ENCODE assay signal across 24 cellular contexts in genomic region chr16:15757630-15758251, GRCh38.
DNase-seq lines count a peak whose midpoint lies in the region; ATAC-seq, FAIRE-seq and TF ChIP-seq lines count a peak whose summit lies in the region.
"Had no signal": no experiment of that assay in that cellular context is flagged by ENCODE, and none has a peak within 500 bp of the region (broad histone marks: within the 10 kb centered on the region; RNA-seq: fewer than 3 reads in every experiment).

No MANE protein-coding gene starts in this region.

- no peak for TF ChIP-seq POLR2A in HepG2 (IDR thresholded peaks at IDR 0.05; ENCODE audit: insufficient read depth in 1 of 2, low read depth in 2 of 2, low read length in 2 of 2)
- no peak for TF ChIP-seq POLR2A in vagina (IDR thresholded peaks at IDR 0.05)

- no peak for FAIRE-seq in HepG2 (lab: Jason Lieb, UNC)
- FAIRE-seq: endothelial cell of umbilical vein had no signal

- no peak overlapping the region for H3K4me3 Mint-ChIP-seq in activated CD4-positive, alpha-beta T cell treated with anti-CD3 and anti-CD28 coated beads for 36 hours
- H3K4me3 Mint-ChIP-seq in activated CD8-positive, alpha-beta T cell treated with anti-CD3 and anti-CD28 coated beads for 36 hours, result no peak overlapping the region
- H3K4me3 Mint-ChIP-seq: T-cell had no signal

- H3K4me1 ChIP-seq in HepG2 (ENCODE audit: insufficient read depth, low read length) (no peaks in the 10 kb centered on the region), smooth muscle cell (ENCODE audit: low read depth) (no peaks in the 10 kb centered on the region), vagina (no peaks in the 10 kb centered on the region)
- H3K4me1 ChIP-seq: heart left ventricle, upper lobe of right lung had no signal

- BruUV-seq in HepG2 (replicated peaks; lab: Mats Ljungman, UMichigan), result no TSS peak

- H3K27ac ChIP-seq in HepG2 (ENCODE audit: extremely low read length, insufficient read depth, low read length) (no peak overlapping the region), smooth muscle cell (ENCODE audit: low read depth) (no peak overlapping the region), vagina (no peak overlapping the region)
- H3K27ac ChIP-seq: cardiac muscle cell, upper lobe of right lung had no signal

- H3K9ac ChIP-seq in HepG2 (ENCODE audit: insufficient read depth, low read depth, low read length) (no peak overlapping the region), smooth muscle cell (ENCODE audit: low read depth) (no peak overlapping the region)

- POLR2A ChIA-PET in activated CD4-positive, alpha-beta T cell treated with anti-CD3 and anti-CD28 coated beads for 36 hours (lab: Charles Lee), result no interaction called here
- POLR2A ChIA-PET in activated CD8-positive, alpha-beta T cell treated with anti-CD3 and anti-CD28 coated beads for 36 hours (lab: Charles Lee), result interaction anchor here (0.7 kb wide), 1 partner anchor 43 kb away, joined by 3 read pairs; no protein-coding TSS in a partner anchor
- POLR2A ChIA-PET in HepG2 (lab: Yijun Ruan, JAX), result no interaction called here

- H3K4me1 Mint-ChIP-seq in activated CD4-positive, alpha-beta T cell treated with anti-CD3 and anti-CD28 coated beads for 36 hours, result no peaks in the 10 kb centered on the region
- peaks cover 6% of the 10 kb centered on the region for H3K4me1 Mint-ChIP-seq in activated CD8-positive, alpha-beta T cell treated with anti-CD3 and anti-CD28 coated beads for 36 hours (ENCODE audit: low read depth)

- peaks cover 0 to 13% of the 10 kb centered on the region in 2 experiments; a peak in 2 of 5 replicates for H3K27me3 ChIP-seq in HepG2 (ENCODE audit: control insufficient read depth in 1 of 2, insufficient read depth in 2 of 2, low read length in 2 of 2)
- peaks cover 16% of the 10 kb centered on the region for H3K27me3 ChIP-seq in smooth muscle cell (ENCODE audit: low read depth)
- H3K27me3 ChIP-seq in vagina, result no peaks in the 10 kb centered on the region
- H3K27me3 ChIP-seq: upper lobe of right lung had no signal

- H3K79me2 ChIP-seq in HepG2 (ENCODE audit: insufficient read depth, low read length), result no peaks in the 10 kb centered on the region
- no peaks in the 10 kb centered on the region for H3K79me2 ChIP-seq in smooth muscle cell (ENCODE audit: low read depth)

- H2AFZ ChIP-seq in HepG2 (ENCODE audit: low read length) (no peak overlapping the region), smooth muscle cell (ENCODE audit: low read depth) (no peak overlapping the region)

- H3K36me3 ChIP-seq in HepG2 (replicated peaks in 1 of 2; ENCODE audit: control insufficient read depth in 1 of 2, insufficient read depth in 2 of 2, low read length in 2 of 2) (no peaks in the 10 kb centered on the region), smooth muscle cell (ENCODE audit: low read depth) (no peaks in the 10 kb centered on the region), vagina (no peaks in the 10 kb centered on the region)
- H3K36me3 ChIP-seq: cardiac muscle cell, heart left ventricle, upper lobe of right lung had no signal

- H3F3A ChIP-seq in smooth muscle cell (ENCODE audit: low read depth), result no peaks in the 10 kb centered on the region

- no peaks in the 10 kb centered on the region for H3K9me3 Mint-ChIP-seq in activated CD4-positive, alpha-beta T cell treated with anti-CD3 and anti-CD28 coated beads for 36 hours (ENCODE audit: low read depth)
- H3K9me3 Mint-ChIP-seq in activated CD8-positive, alpha-beta T cell treated with anti-CD3 and anti-CD28 coated beads for 36 hours, result no peaks in the 10 kb centered on the region
- H3K9me3 Mint-ChIP-seq: nephron progenitor cell, T-cell had no signal

- intact Hi-C loops in activated CD4-positive, alpha-beta T cell treated with anti-CD3 and anti-CD28 coated beads for 36 hours (cut with DNase I, micrococcal nuclease), result no loop called here
- intact Hi-C loops in activated CD8-positive, alpha-beta T cell treated with anti-CD3 and anti-CD28 coated beads for 36 hours (cut with micrococcal nuclease), result no loop called here
- intact Hi-C loops in HepG2 (cut with micrococcal nuclease; ENCODE audit: unreplicated experiment) (no loop called here), vagina (cut with DNase I) (no loop called here)

- H3K4me3 ChIP-seq in HepG2 (replicated peaks in 1 of 3; ENCODE audit: insufficient read depth in 1 of 3, low read depth in 2 of 3, low read length in 3 of 3) (no peak overlapping the region), smooth muscle cell (no peak overlapping the region), vagina (no peak overlapping the region)
- H3K4me3 ChIP-seq: cardiac muscle cell, heart left ventricle, upper lobe of right lung had no signal

- DNase-seq in activated CD4-positive, alpha-beta T cell treated with anti-CD3 and anti-CD28 coated beads for 36 hours, result peak; percentile 51
- no peak for DNase-seq in activated CD4-positive, alpha-beta T cell treated with anti-CD3 and anti-CD28 coated beads, Interleukin-2, amount 50 U/mL, for 1 hour
- DNase-seq in activated CD8-positive, alpha-beta T cell treated with anti-CD3 and anti-CD28 coated beads for 36 hours, result peak; percentile 54
- DNase-seq in HepG2 (ENCODE audit: low spot score), result no peak
- DNase-seq in smooth muscle cell (lab: John Stamatoyannopoulos, UW; ENCODE audit: unreplicated experiment), result no peak
- no peak for DNase-seq in NCI-H2171 (lab: John Stamatoyannopoulos, UW)
- no peak for DNase-seq in vagina (ENCODE audit: extremely low spot score in 2 of 2)
- DNase-seq: 8988T; AML-193; amniotic stem cell; COR-L47; HCEC 1CT; heart left ventricle; left ventricle myocardium superior; NCI-H1436; NCI-H524 treated with DMSO at 0.1 percent for 48 hours; nephron progenitor cell; SHP77 treated with DMSO at 0.1 percent for 48 hours; stimulated activated CD4-positive, alpha-beta T cell treated with anti-CD3 and anti-CD28 coated beads, Interleukin-4, amount 100 ng/mL, for 1 hour; upper lobe of right lung had no signal

- in situ Hi-C loops in HepG2 (cut with HindIII; ENCODE audit: extremely low pct_ligation_motif_present, low pct_unique_long_range_greater_than_20kb), result no loop called here

- H3K4me2 ChIP-seq in HepG2 (ENCODE audit: low read depth, low read length) (no peak overlapping the region), smooth muscle cell (no peak overlapping the region)

- CTCF ChIA-PET in activated CD4-positive, alpha-beta T cell treated with anti-CD3 and anti-CD28 coated beads for 36 hours (lab: Charles Lee), result interaction anchor here (0.6 to 2.9 kb wide), 5 partner anchors 16 to 260 kb away, joined by 3 to 8 read pairs (median 3); partner anchors contain the start of gene CEP20
- CTCF ChIA-PET in activated CD8-positive, alpha-beta T cell treated with anti-CD3 and anti-CD28 coated beads for 36 hours (lab: Charles Lee), result interaction anchor here (0.8 to 4.2 kb wide), 5 partner anchors 13 to 64 kb away, joined by 3 to 21 read pairs (median 4); no protein-coding TSS in a partner anchor
- CTCF ChIA-PET in HepG2 (lab: Yijun Ruan, JAX; ENCODE audit: low intra/inter-chr PET ratio, low total read pairs), result no interaction called here

- no peaks in the 10 kb centered on the region for H3K36me3 Mint-ChIP-seq in activated CD4-positive, alpha-beta T cell treated with anti-CD3 and anti-CD28 coated beads for 36 hours (ENCODE audit: low read depth)
- H3K36me3 Mint-ChIP-seq in activated CD8-positive, alpha-beta T cell treated with anti-CD3 and anti-CD28 coated beads for 36 hours (ENCODE audit: low read depth), result no peaks in the 10 kb centered on the region
- H3K36me3 Mint-ChIP-seq: T-cell had no signal

- H3K27me3 Mint-ChIP-seq in activated CD4-positive, alpha-beta T cell treated with anti-CD3 and anti-CD28 coated beads for 36 hours, result peaks cover 10% of the 10 kb centered on the region
- peaks cover 5% of the 10 kb centered on the region for H3K27me3 Mint-ChIP-seq in activated CD8-positive, alpha-beta T cell treated with anti-CD3 and anti-CD28 coated beads for 36 hours

- ATAC-seq in activated CD4-positive, alpha-beta T cell treated with anti-CD3 and anti-CD28 coated beads for 36 hours, result peak; percentile 26
- ATAC-seq in activated CD8-positive, alpha-beta T cell treated with anti-CD3 and anti-CD28 coated beads for 36 hours, result peak; percentile 47
- ATAC-seq in HepG2, result no peak
- ATAC-seq: heart left ventricle, left ventricle myocardium superior, T-cell, upper lobe of right lung had no signal

- H4K20me1 ChIP-seq in HepG2 (ENCODE audit: insufficient read depth, low read length) (no peaks in the 10 kb centered on the region), smooth muscle cell (ENCODE audit: low read depth) (no peaks in the 10 kb centered on the region)

- no peak for TF ChIP-seq RAD21 in Ishikawa (IDR thresholded peaks at IDR 0.05; ENCODE audit: low read depth)
- no peak for TF ChIP-seq RAD21 in HepG2 (CRISPR knock-in tag; IDR thresholded peaks at IDR 0.05)

- WGBS in HepG2 (ENCODE audit: low lambda C conversion rate), result 50% methylated on average over 21 of the region's 23 CpGs
- WGBS in smooth muscle cell (ENCODE audit: low lambda C conversion rate), result 95% methylated on average over 23 of the region's 23 CpGs

- no peak overlapping the region for H3K27ac Mint-ChIP-seq in activated CD4-positive, alpha-beta T cell treated with anti-CD3 and anti-CD28 coated beads for 36 hours
- H3K27ac Mint-ChIP-seq in activated CD8-positive, alpha-beta T cell treated with anti-CD3 and anti-CD28 coated beads for 36 hours, result no peak overlapping the region
- H3K27ac Mint-ChIP-seq: nephron progenitor cell, T-cell had no signal

- no peak for TF ChIP-seq CTCF in activated CD8-positive, alpha-beta T cell treated with anti-CD3 and anti-CD28 coated beads for 36 hours (IDR thresholded peaks at IDR 0.05)
- no peak for TF ChIP-seq CTCF in HepG2 (CRISPR knock-in tag; IDR thresholded peaks at IDR 0.05)
- TF ChIP-seq CTCF in smooth muscle cell (IDR thresholded peaks at IDR 0.05; ENCODE audit: borderline replicate concordance, insufficient read depth, poor library complexity, severe bottlenecking), result no peak
- TF ChIP-seq CTCF in vagina (IDR thresholded peaks at IDR 0.05), result no peak

- H3K9me3 ChIP-seq in HepG2 (ENCODE audit: low read length) (no peaks in the 10 kb centered on the region), smooth muscle cell (replicated peaks; ENCODE audit: low read depth) (no peaks in the 10 kb centered on the region), vagina (no peaks in the 10 kb centered on the region)
- H3K9me3 ChIP-seq: upper lobe of right lung had no signal

- TF ChIP-seq EP300 in Ishikawa (IDR thresholded peaks at IDR 0.05; ENCODE audit: borderline replicate concordance) (no peak), HepG2 (IDR thresholded peaks at IDR 0.05; ENCODE audit: low read depth in 2 of 2, low read length in 2 of 2) (no peak), HepG2 (CRISPR knock-in tag; IDR thresholded peaks at IDR 0.05; ENCODE audit: borderline replicate concordance) (no peak)

TF ChIP-seq in Ishikawa, 13 proteins besides CTCF, POLR2A, EP300 and RAD21 (continues in another document):
- TF ChIP-seq NFIC (IDR thresholded peaks at IDR 0.05), result no peak

TF ChIP-seq in HepG2, 621 proteins besides CTCF, POLR2A, EP300 and RAD21 (continues in another document):
- peak; percentile 32; the same call in 1 of the 2 replicates for TF ChIP-seq MATR3 (CRISPR knock-in tag; IDR thresholded peaks at IDR 0.05)

Comparison
In these comparisons a context has a peak if more than half of its experiments do, and no peak if none do; other contexts are left out.
1. DNase-seq: peak in activated CD4-positive, alpha-beta T cell treated with anti-CD3 and anti-CD28 coated beads for 36 hours (single experiment) and activated CD8-positive, alpha-beta T cell treated with anti-CD3 and anti-CD28 coated beads for 36 hours (single experiment); none in activated CD4-positive, alpha-beta T cell treated with anti-CD3 and anti-CD28 coated beads, Interleukin-2, amount 50 U/mL, for 1 hour (single experiment), HepG2 (single experiment), smooth muscle cell (single experiment), NCI-H2171 (single experiment) and vagina (0 of 2).